Comparison of ENCODE assay signal across 22 cellular contexts in the genomic region with DNA sequence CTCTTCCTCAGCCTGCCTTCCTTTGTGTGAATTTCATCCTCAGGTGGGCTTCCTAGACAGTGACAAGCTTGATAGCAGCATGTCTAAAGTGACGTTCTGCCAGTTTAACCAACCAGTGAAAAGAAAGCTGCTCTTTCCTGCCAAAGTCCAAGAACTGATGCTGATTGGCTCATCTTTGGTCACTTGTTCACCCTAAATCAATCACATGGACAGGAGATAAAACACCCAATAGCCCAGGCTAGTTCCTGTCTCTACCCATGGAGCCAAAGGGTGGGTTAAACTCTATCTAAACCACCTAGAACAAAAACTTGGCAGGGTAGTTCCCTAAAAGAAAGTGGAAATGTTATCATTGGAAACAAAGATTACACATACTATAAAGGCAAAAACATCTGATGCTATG. TPM values are rescaled to one million over a fixed set of nuclear protein-coding genes. Genes with fewer than 3 reads are reported as not detected.
A peak's percentile ranks its signal among the peaks of the same experiment; 100 is the strongest.
DNase-seq lines count a peak whose midpoint lies in the region; ATAC-seq, FAIRE-seq and TF ChIP-seq lines count a peak whose summit lies in the region.
"Had no signal": no experiment of that assay in that cellular context is flagged by ENCODE, and none has a peak within 500 bp of the region (broad histone marks: within the 10 kb centered on the region; RNA-seq: fewer than 3 reads in every experiment).

No MANE protein-coding gene starts in this region.

- no peaks in the 10 kb centered on the region for H4K20me1 ChIP-seq in HCT116 (ENCODE audit: insufficient read depth)
- H4K20me1 ChIP-seq in keratinocyte (ENCODE audit: control insufficient read depth, extremely low read depth, insufficient read depth, low read length), result no peaks in the 10 kb centered on the region
- H4K20me1 ChIP-seq: BLaER1 treated with 17β-estradiol and CSF1 and Interleukin-3, amounts not matched to agents 10 nM and 100 nM had no signal

- no peaks in the 10 kb centered on the region for H3K27me3 ChIP-seq in CD4-positive, CD25-positive, alpha-beta regulatory T cell (ENCODE audit: control insufficient read depth, insufficient read depth, low read length)
- no peaks in the 10 kb centered on the region for H3K27me3 ChIP-seq in HCT116 (ENCODE audit: insufficient read depth, low read length)
- H3K27me3 ChIP-seq in SJSA1 (replicated peaks), result no peaks in the 10 kb centered on the region
- H3K27me3 ChIP-seq in keratinocyte (ENCODE audit: control insufficient read depth, extremely low read depth, insufficient read depth, low read length), result no peaks in the 10 kb centered on the region
- H3K27me3 ChIP-seq: BE2C; BLaER1 treated with 17β-estradiol and CSF1 and Interleukin-3, amounts not matched to agents 10 nM and 100 nM had no signal

- no peak for TF ChIP-seq RAD21 in HCT116 (IDR thresholded peaks at IDR 0.05; ENCODE audit: low read depth)

- no peak overlapping the region for H3K4me3 ChIP-seq in CD4-positive, CD25-positive, alpha-beta regulatory T cell (ENCODE audit: low read depth, low read length)
- H3K4me3 ChIP-seq in HCT116 (replicated peaks in 1 of 2; ENCODE audit: low read depth in 1 of 2, low read length in 2 of 2), result no peak overlapping the region
- no peak overlapping the region for H3K4me3 ChIP-seq in SJSA1
- no peak overlapping the region for H3K4me3 ChIP-seq in keratinocyte (ENCODE audit: control insufficient read depth in 2 of 3, extremely low read depth in 1 of 3, insufficient read depth in 2 of 3, low read depth in 1 of 3, low read length in 3 of 3)
- H3K4me3 ChIP-seq: BLaER1 treated with 17β-estradiol and CSF1 and Interleukin-3, amounts not matched to agents 10 nM and 100 nM; GM23338 had no signal

- H3K4me3 Mint-ChIP-seq in CD4-positive, CD25-positive, alpha-beta regulatory T cell, result no peak overlapping the region
- H3K4me3 Mint-ChIP-seq: CD14-positive monocyte; CD4-positive, alpha-beta memory T cell; GM23338; H9; HFFc6 had no signal

- POLR2A ChIA-PET in HCT116 (lab: Charles Lee), result no interaction called here

- H3K79me2 ChIP-seq in HCT116 (ENCODE audit: insufficient read depth, low read length) (no peaks in the 10 kb centered on the region), keratinocyte (ENCODE audit: control insufficient read depth, insufficient read depth, low read length) (no peaks in the 10 kb centered on the region)

- no peaks in the 10 kb centered on the region for H3K4me1 ChIP-seq in CD4-positive, CD25-positive, alpha-beta regulatory T cell (ENCODE audit: control insufficient read depth, insufficient read depth, low read length, poor library complexity, severe bottlenecking)
- H3K4me1 ChIP-seq in HCT116 (ENCODE audit: control insufficient read depth in 1 of 2, insufficient read depth in 2 of 2, low read length in 2 of 2), result peaks cover 0 to 11% of the 10 kb centered on the region in 2 experiments; a peak in 2 of 4 replicates
- H3K4me1 ChIP-seq in SJSA1 (replicated peaks), result peaks cover 9% of the 10 kb centered on the region
- peaks cover 9% of the 10 kb centered on the region for H3K4me1 ChIP-seq in keratinocyte (ENCODE audit: control insufficient read depth, extremely low read depth, insufficient read depth, low read length)
- H3K4me1 ChIP-seq: BE2C; BLaER1 treated with 17β-estradiol and CSF1 and Interleukin-3, amounts not matched to agents 10 nM and 100 nM had no signal

- DNase-seq in CD4-positive, CD25-positive, alpha-beta regulatory T cell, result no peak
- DNase-seq in HCT116 (ENCODE audit: low read depth, low spot score) (no peak), SJSA1 (ENCODE audit: low read depth in 1 of 2, low spot score in 2 of 2) (no peak), keratinocyte (ENCODE audit: low read depth, low spot score) (no peak), posterior cingulate gyrus (no peak)
- DNase-seq: BE2C; Calu3; CD4-positive, alpha-beta memory T cell; COR-L47; DMS53; DMS79 treated with DMSO at 0.1 percent for 48 hours; GF-D8; H9; HFFc6 had no signal

- BruUV-seq in HCT116 (replicated peaks; lab: Mats Ljungman, UMichigan), result no TSS peak

- H3K9me3 ChIP-seq in CD4-positive, CD25-positive, alpha-beta regulatory T cell (ENCODE audit: control insufficient read depth in 2 of 2, low read length in 2 of 2), result no peaks in the 10 kb centered on the region
- no peaks in the 10 kb centered on the region for H3K9me3 ChIP-seq in HCT116 (ENCODE audit: control insufficient read depth in 1 of 2, insufficient read depth in 1 of 2, low read depth in 1 of 2, low read length in 2 of 2)
- no peaks in the 10 kb centered on the region for H3K9me3 ChIP-seq in SJSA1 (replicated peaks)
- no peaks in the 10 kb centered on the region for H3K9me3 ChIP-seq in keratinocyte (ENCODE audit: control insufficient read depth, low read depth, low read length)
- H3K9me3 ChIP-seq: BE2C; BLaER1 treated with 17β-estradiol and CSF1 and Interleukin-3, amounts not matched to agents 10 nM and 100 nM had no signal

- dilution Hi-C loops in keratinocyte (cut with MboI; ENCODE audit: extremely low pct_ligation_motif_present, low sequenced_read_pairs), result no loop called here

- H3K4me2 ChIP-seq in HCT116 (ENCODE audit: low read length), result peak overlapping the region; percentile 22; the same call in 1 of the 2 replicates
- peak overlapping the region; percentile 34 for H3K4me2 ChIP-seq in keratinocyte (ENCODE audit: control insufficient read depth, extremely low read depth, insufficient read depth, low read depth, low read length)
- H3K4me2 ChIP-seq: BLaER1 treated with 17β-estradiol and CSF1 and Interleukin-3, amounts not matched to agents 10 nM and 100 nM; GM23338 had no signal

- no peak overlapping the region for H3K9ac ChIP-seq in HCT116 (ENCODE audit: low read length)
- no peak overlapping the region for H3K9ac ChIP-seq in keratinocyte (ENCODE audit: control insufficient read depth, extremely low read depth, insufficient read depth, low read length)
- H3K9ac ChIP-seq: BLaER1 treated with 17β-estradiol and CSF1 and Interleukin-3, amounts not matched to agents 10 nM and 100 nM had no signal

- RAD21 ChIA-PET in HCT116 (lab: Charles Lee; ENCODE audit: low non-redundant PET in 1 of 2, low total read pairs in 2 of 2, uncharacterized antibody in 2 of 2, unreplicated experiment in 2 of 2), result no interaction called here

- H3K36me3 ChIP-seq in CD4-positive, CD25-positive, alpha-beta regulatory T cell (ENCODE audit: control insufficient read depth, insufficient read depth, low read length), result peaks cover 4% of the 10 kb centered on the region
- H3K36me3 ChIP-seq in HCT116 (ENCODE audit: control insufficient read depth in 1 of 2, insufficient read depth in 2 of 2, low read length in 2 of 2) (no peaks in the 10 kb centered on the region), SJSA1 (peaks cover 5% of the 10 kb centered on the region; the same call in 1 of the 2 replicates), keratinocyte (ENCODE audit: control insufficient read depth in 2 of 2, extremely low read depth in 1 of 2, insufficient read depth in 2 of 2, low read length in 2 of 2) (no peaks in the 10 kb centered on the region)
- H3K36me3 ChIP-seq: BE2C had no signal

- TF ChIP-seq CTCF in HCT116 (IDR thresholded peaks at IDR 0.05 in 2 of 3, conservative IDR thresholded peaks at IDR 0.05 in 1 of 3; ENCODE audit: borderline replicate concordance in 1 of 3, insufficient read depth in 1 of 3, low read depth in 2 of 3, low read length in 2 of 3) (no peak), keratinocyte (optimal IDR thresholded peaks at IDR 0.05 in 1 of 3, IDR thresholded peaks at IDR 0.05 in 1 of 3, conservative IDR thresholded peaks at IDR 0.05 in 1 of 3; ENCODE audit: extremely low read depth in 1 of 3, insufficient read depth in 2 of 3, low read length in 3 of 3) (no peak)

- FAIRE-seq in keratinocyte (lab: Jason Lieb, UNC), result no peak
- FAIRE-seq: A204.1, GM12892 had no signal

- H3K9me1 ChIP-seq in keratinocyte (ENCODE audit: control insufficient read depth, extremely low read depth, insufficient read depth, low read length), result no peaks in the 10 kb centered on the region

- peaks cover 5% of the 10 kb centered on the region for H3K36me3 Mint-ChIP-seq in CD4-positive, CD25-positive, alpha-beta regulatory T cell

- peaks cover 5% of the 10 kb centered on the region for H3K27me3 Mint-ChIP-seq in CD4-positive, CD25-positive, alpha-beta regulatory T cell

- H2AFZ ChIP-seq in HCT116 (ENCODE audit: low read depth, low read length, poor library complexity, severe bottlenecking), result no peak overlapping the region
- peak overlapping the region; percentile 38 for H2AFZ ChIP-seq in keratinocyte (ENCODE audit: control insufficient read depth, low read length)
- H2AFZ ChIP-seq: GM23338 had no signal

- no peaks in the 10 kb centered on the region for H3K9me2 ChIP-seq in HCT116 (ENCODE audit: insufficient read depth)

- CTCF ChIA-PET in HCT116 (lab: Charles Lee), result no interaction called here

- H3K4me1 Mint-ChIP-seq in CD4-positive, CD25-positive, alpha-beta regulatory T cell, result peaks cover 0 to 6% (median 3%) of the 10 kb centered on the region in 4 donors
- H3K4me1 Mint-ChIP-seq: CD14-positive monocyte; CD4-positive, alpha-beta memory T cell had no signal

- no peak for TF ChIP-seq POLR2A in HCT116 (IDR thresholded peaks at IDR 0.05; ENCODE audit: borderline replicate concordance, extremely low read depth, insufficient read depth, insufficient read length)

- no peak overlapping the region for H3K27ac ChIP-seq in CD4-positive, CD25-positive, alpha-beta regulatory T cell (ENCODE audit: insufficient read depth, low read length, poor library complexity, severe bottlenecking)
- H3K27ac ChIP-seq in HCT116 (ENCODE audit: low read depth, low read length) (no peak overlapping the region), SJSA1 (peak overlapping the region; percentile 30; the same call in 1 of the 2 replicates), keratinocyte (ENCODE audit: control insufficient read depth, insufficient read depth, low read length) (peak overlapping the region; percentile 23)
- H3K27ac ChIP-seq: BLaER1 treated with 17β-estradiol and CSF1 and Interleukin-3, amounts not matched to agents 10 nM and 100 nM had no signal

- H3K27ac Mint-ChIP-seq in CD4-positive, CD25-positive, alpha-beta regulatory T cell, result peak overlapping the region in 2 of 3 donors; percentile 28 to 40
- H3K27ac Mint-ChIP-seq: CD14-positive monocyte; CD4-positive, alpha-beta memory T cell; GM23338; H9; HFFc6 had no signal

- ATAC-seq in CD4-positive, CD25-positive, alpha-beta regulatory T cell (ENCODE audit: low read depth in 2 of 2), result no peak
- no peak for ATAC-seq in HCT116
- ATAC-seq in GM19397 (IDR thresholded peaks at IDR 0.05; ENCODE audit: unreplicated experiment), result no peak
- ATAC-seq in GM19455 (IDR thresholded peaks at IDR 0.05; ENCODE audit: unreplicated experiment), result no peak
- ATAC-seq in HG03095 (IDR thresholded peaks at IDR 0.05; ENCODE audit: unreplicated experiment), result no peak
- ATAC-seq: GM23338 had no signal

- no peaks in the 10 kb centered on the region for H3K9me3 Mint-ChIP-seq in CD4-positive, CD25-positive, alpha-beta regulatory T cell
- H3K9me3 Mint-ChIP-seq: CD14-positive monocyte; CD4-positive, alpha-beta memory T cell; GM23338; H9; HFFc6 had no signal

- intact Hi-C loops in HCT116 (cut with micrococcal nuclease) (loop anchor here (10.0 kb wide), 1 partner anchor 355 kb away; no protein-coding TSS in a partner anchor), posterior cingulate gyrus (cut with DNase I) (no loop called here)

RNA-seq across cellular contexts. Expression of a gene that starts 50.8 kb away (rescaled TPM):
- 31.1 TPM for total RNA-seq in CD4-positive, CD25-positive, alpha-beta regulatory T cell
- 10 to 100 TPM; 18.1 to 20.4 (median 18.8) TPM for polyA plus RNA-seq in CD4-positive, CD25-positive, alpha-beta regulatory T cell
- total RNA-seq in HCT116 (2021; ENCODE audit: unreplicated experiment), result 21.3 TPM
- polyA plus RNA-seq in HCT116 (2012), result 8.4 and 11.4 TPM in 2 replicates
- 23.7 and 32.2 TPM in 2 replicates for total RNA-seq in SJSA1 (2014; rRNA removed; shearing (Covaris generic))
- polyA plus RNA-seq in keratinocyte, result 9.5 to 17.7 TPM (median 14.0 TPM) in 3 replicates
- polyA plus RNA-seq in keratinocyte (2011; ENCODE audit: low read depth), result 28.1 TPM
- 7.5 and 10.9 TPM in 2 replicates for polyA plus RNA-seq in keratinocyte (2011; cell fraction: cytosol; rRNA removed)
- 16.1 and 19.2 TPM in 2 replicates for polyA plus RNA-seq in keratinocyte (2011; cell fraction: nucleus; rRNA removed)
- 13.1 and 13.3 TPM in 2 replicates for polyA plus RNA-seq in keratinocyte (2012; ENCODE audit: low replicate concordance)
- 6.1 to 9.9 TPM (median 8.1 TPM) in 3 replicates for polyA minus RNA-seq in keratinocyte
- 11.1 TPM for polyA minus RNA-seq in keratinocyte (2011; cell fraction: cytosol; rRNA and poly(A)+ RNA removed)
- 12.5 and 23.1 TPM in 2 replicates for polyA minus RNA-seq in keratinocyte (2011; cell fraction: nucleus; rRNA and poly(A)+ RNA removed)

RNA-seq across cellular contexts. Expression of a gene that starts 50.9 kb away (rescaled TPM):
- 4.8 TPM for total RNA-seq in CD4-positive, CD25-positive, alpha-beta regulatory T cell
- polyA plus RNA-seq in CD4-positive, CD25-positive, alpha-beta regulatory T cell, result 1 to 10 TPM; 4.0 to 4.2 (median 4.1) TPM
- 12.2 TPM for total RNA-seq in HCT116 (2021; ENCODE audit: unreplicated experiment)
- polyA plus RNA-seq in HCT116 (2012), result 3.0 and 4.1 TPM in 2 replicates
- 3.8 and 7.1 TPM in 2 replicates for total RNA-seq in SJSA1 (2014; rRNA removed; shearing (Covaris generic))
- polyA plus RNA-seq in keratinocyte, result 1.7 to 4.2 TPM (median 3.3 TPM) in 3 replicates
- 5.1 TPM for polyA plus RNA-seq in keratinocyte (2011; ENCODE audit: low read depth)
- 3.3 and 5.3 TPM in 2 replicates for polyA plus RNA-seq in keratinocyte (2011; cell fraction: cytosol; rRNA removed)
- polyA plus RNA-seq in keratinocyte (2011; cell fraction: nucleus; rRNA removed), result 4.5 and 5.2 TPM in 2 replicates
- polyA plus RNA-seq in keratinocyte (2012; ENCODE audit: low replicate concordance), result 5.2 and 5.8 TPM in 2 replicates
- 0.99 to 3.2 TPM (median 1.5 TPM) in 3 replicates for polyA minus RNA-seq in keratinocyte
- 2.1 TPM for polyA minus RNA-seq in keratinocyte (2011; cell fraction: cytosol; rRNA and poly(A)+ RNA removed)
- polyA minus RNA-seq in keratinocyte (2011; cell fraction: nucleus; rRNA and poly(A)+ RNA removed), result 1.5 and 2.8 TPM in 2 replicates

Comparison
In these comparisons a context has a peak if more than half of its experiments do, and no peak if none do; other contexts are left out.
1. H3K27ac ChIP-seq: peak in SJSA1 (single experiment) and keratinocyte (single experiment); none in CD4-positive, CD25-positive, alpha-beta regulatory T cell (single experiment) and HCT116 (single experiment).